Comparison of ENCODE assay signal across 11 cellular contexts in genomic region chr11:111694851-111695250, GRCh38.
DNase-seq lines count a peak whose midpoint lies in the region; ATAC-seq, FAIRE-seq and TF ChIP-seq lines count a peak whose summit lies in the region.
"Had no signal": no experiment of that assay in that cellular context is flagged by ENCODE, and none has a peak within 500 bp of the region (broad histone marks: within the 10 kb centered on the region; RNA-seq: fewer than 3 reads in every experiment).

No MANE protein-coding gene starts in this region.

- H3K27me3 ChIP-seq in liver (ENCODE audit: control insufficient read depth in 4 of 4, insufficient read depth in 4 of 4, low read length in 3 of 4) (no peaks in the 10 kb centered on the region), HepG2 (ENCODE audit: control insufficient read depth in 1 of 2, insufficient read depth in 2 of 2, low read length in 2 of 2) (no peaks in the 10 kb centered on the region), GM12878 (replicated peaks in 1 of 2; ENCODE audit: control insufficient read depth in 2 of 2, insufficient read depth in 2 of 2, low read length in 1 of 2) (no peaks in the 10 kb centered on the region), ovary (no peaks in the 10 kb centered on the region)

- intact Hi-C loops in HepG2 (cut with micrococcal nuclease; ENCODE audit: unreplicated experiment) (loop anchor here (5.0 kb wide), 1 partner anchor 93 kb away; the partner anchor contains the start of gene SIK2), GM12878 (cut with micrococcal nuclease; ENCODE audit: unreplicated experiment) (no loop called here), ovary (cut with DNase I) (no loop called here)

- H3K36me3 ChIP-seq in liver (ENCODE audit: control insufficient read depth in 4 of 4, insufficient read depth in 3 of 4, low read depth in 1 of 4, low read length in 3 of 4), result peaks cover 3 to 24% (median 15%) of the 10 kb centered on the region in 4 donors
- peaks cover 0 to 26% of the 10 kb centered on the region in 2 experiments; a peak in 3 of 5 replicates for H3K36me3 ChIP-seq in HepG2 (replicated peaks in 1 of 2; ENCODE audit: control insufficient read depth in 1 of 2, insufficient read depth in 2 of 2, low read length in 2 of 2)
- peaks cover 0 to 3% of the 10 kb centered on the region in 2 experiments; a peak in 2 of 4 replicates for H3K36me3 ChIP-seq in GM12878 (ENCODE audit: control insufficient read depth in 2 of 2, insufficient read depth in 2 of 2, low read length in 1 of 2)
- H3K36me3 ChIP-seq in ovary, result no peaks in the 10 kb centered on the region

- TF ChIP-seq CTCF in liver (IDR thresholded peaks at IDR 0.05; ENCODE audit: low read depth, low read length, missing input control), result no peak
- no peak for TF ChIP-seq CTCF in HepG2 (CRISPR knock-in tag; IDR thresholded peaks at IDR 0.05)
- TF ChIP-seq CTCF in GM12878 (IDR thresholded peaks at IDR 0.05 in 2 of 3, conservative IDR thresholded peaks at IDR 0.05 in 1 of 3; ENCODE audit: control insufficient read depth in 2 of 3, extremely low read depth in 1 of 3, insufficient read depth in 1 of 3, low read depth in 3 of 3, low read length in 3 of 3), result no peak
- TF ChIP-seq CTCF in ovary (IDR thresholded peaks at IDR 0.05), result no peak

- no peak for TF ChIP-seq RAD21 in liver (IDR thresholded peaks at IDR 0.05)
- no peak for TF ChIP-seq RAD21 in HepG2 (CRISPR knock-in tag; IDR thresholded peaks at IDR 0.05)
- TF ChIP-seq RAD21 in GM12878 (IDR thresholded peaks at IDR 0.05; ENCODE audit: insufficient read depth, low read depth, low read length), result no peak

- SMC1A ChIA-PET in GM12878 (lab: Charles Lee; ENCODE audit: uncharacterized antibody, unreplicated experiment), result interaction anchor here (0.7 to 6.7 kb wide), 20 partner anchors 10 to 109 kb away, joined by 3 to 69 read pairs (median 4); partner anchors contain the start of gene PPP2R1B

- no peak for ATAC-seq in HepG2
- peak; percentile 72 for ATAC-seq in GM12878
- no peak for ATAC-seq in GM18867 (IDR thresholded peaks at IDR 0.05; ENCODE audit: unreplicated experiment)
- ATAC-seq: T-helper 17 cell had no signal

- no peak for DNase-seq in HepG2 (ENCODE audit: low spot score)
- no peak for DNase-seq in GM12878 (ENCODE audit: low read depth, low spot score)
- peak; percentile 93 for DNase-seq in kidney glomerular epithelial cell (lab: John Stamatoyannopoulos, UW)
- no peak for DNase-seq in urothelium cell line (ENCODE audit: low spot score)
- DNase-seq in DMS114 treated with DMSO at 0.1 percent for 48 hours (lab: John Stamatoyannopoulos, UW; ENCODE audit: unreplicated experiment), result no peak
- DNase-seq in ovary, result no peak
- DNase-seq: glutamatergic neuron, NCI-H1048, T-helper 17 cell had no signal

- H3K79me2 ChIP-seq in HepG2 (ENCODE audit: insufficient read depth, low read length) (no peaks in the 10 kb centered on the region), GM12878 (ENCODE audit: control insufficient read depth, insufficient read depth, low read length) (no peaks in the 10 kb centered on the region)

- no peak for TF ChIP-seq EP300 in HepG2 (IDR thresholded peaks at IDR 0.05; ENCODE audit: low read depth in 2 of 2, low read length in 2 of 2)
- no peak for TF ChIP-seq EP300 in HepG2 (CRISPR knock-in tag; IDR thresholded peaks at IDR 0.05; ENCODE audit: borderline replicate concordance)
- TF ChIP-seq EP300 in GM12878 (IDR thresholded peaks at IDR 0.05; ENCODE audit: borderline replicate concordance in 1 of 2, control insufficient read depth in 1 of 2, low read depth in 2 of 2, low read length in 2 of 2), result peak; percentile 51 to 71; a peak in 2 of 4 replicates
- no peak for TF ChIP-seq EP300 in ovary (IDR thresholded peaks at IDR 0.05)

- POLR2A ChIA-PET in HepG2 (lab: Yijun Ruan, JAX) (no interaction called here), GM12878 (lab: Charles Lee) (interaction anchor here (1.0 to 1.2 kb wide), 3 partner anchors 10 to 90 kb away, joined by 3 to 5 read pairs (median 4); no protein-coding TSS in a partner anchor)

- FAIRE-seq in HepG2 (lab: Jason Lieb, UNC) (no peak), GM12878 (lab: Jason Lieb, UNC) (no peak), urothelium cell line (lab: Jason Lieb, UNC) (peak; percentile 91)

- H3K27ac ChIP-seq in liver (ENCODE audit: low read depth in 1 of 2, low read length in 2 of 2) (no peak overlapping the region), HepG2 (ENCODE audit: extremely low read length, insufficient read depth, low read length) (no peak overlapping the region), GM12878 (ENCODE audit: control insufficient read depth, insufficient read depth) (no peak overlapping the region), ovary (no peak overlapping the region)

- BruUV-seq in HepG2 (replicated peaks; lab: Mats Ljungman, UMichigan) (no TSS peak), GM12878 (replicated peaks; lab: Mats Ljungman, UMichigan) (no TSS peak)

- H3K4me3 ChIP-seq in liver (ENCODE audit: low read depth in 1 of 3, low read length in 3 of 3), result no peak overlapping the region
- H3K4me3 ChIP-seq in HepG2 (replicated peaks in 1 of 3; ENCODE audit: insufficient read depth in 1 of 3, low read depth in 2 of 3, low read length in 3 of 3), result no peak overlapping the region
- H3K4me3 ChIP-seq in GM12878, result no peak overlapping the region
- no peak overlapping the region for H3K4me3 ChIP-seq in ovary

- H3K4me1 ChIP-seq in liver (ENCODE audit: control insufficient read depth in 4 of 4, insufficient read depth in 4 of 4, low read length in 3 of 4) (no peaks in the 10 kb centered on the region), HepG2 (ENCODE audit: insufficient read depth, low read length) (peaks cover 29% of the 10 kb centered on the region), GM12878 (ENCODE audit: control insufficient read depth, insufficient read depth, low read length) (peaks cover 14% of the 10 kb centered on the region), ovary (ENCODE audit: insufficient read depth) (peaks cover 2% of the 10 kb centered on the region)

- WGBS in liver, result 50% methylated on average over 4 of the region's 4 CpGs
- 80% methylated on average over 4 of the region's 4 CpGs for WGBS in HepG2 (ENCODE audit: low lambda C conversion rate)
- 9% methylated on average over 4 of the region's 4 CpGs for WGBS in GM12878 (ENCODE audit: insufficient coverage, insufficient replicate concordance, low lambda C conversion rate, missing lambda C conversion rate)
- 34 to 41% (median 38%) methylated on average over 4 of the region's 4 CpGs for WGBS in ovary, 3 donors

- H2AFZ ChIP-seq in HepG2 (ENCODE audit: low read length) (no peak overlapping the region), GM12878 (ENCODE audit: control insufficient read depth, low read depth, low read length) (no peak overlapping the region)

- no peak overlapping the region for H3K9ac ChIP-seq in liver (ENCODE audit: low read depth in 1 of 2, low read length in 2 of 2)
- H3K9ac ChIP-seq in HepG2 (ENCODE audit: insufficient read depth, low read depth, low read length), result no peak overlapping the region
- H3K9ac ChIP-seq in GM12878 (ENCODE audit: control insufficient read depth, insufficient read depth, low read length), result no peak overlapping the region

- RAD21 ChIA-PET in GM12878 (lab: Charles Lee; ENCODE audit: unreplicated experiment), result interaction anchor here (0.9 to 2.9 kb wide), 9 partner anchors 9 to 90 kb away, joined by 3 to 15 read pairs (median 4); no protein-coding TSS in a partner anchor

- in situ Hi-C loops in HepG2 (cut with HindIII; ENCODE audit: extremely low pct_ligation_motif_present, low pct_unique_long_range_greater_than_20kb), result no loop called here
- in situ Hi-C loops in GM12878 (cut with MboI), result no loop called here

- CTCF ChIA-PET in HepG2 (lab: Yijun Ruan, JAX; ENCODE audit: low intra/inter-chr PET ratio, low total read pairs) (no interaction called here), GM12878 (lab: Yijun Ruan, JAX) (interaction anchor here (0.7 to 6.8 kb wide), 11 partner anchors 10 to 138 kb away, joined by 3 to 50 read pairs (median 4); no protein-coding TSS in a partner anchor)

- no peaks in the 10 kb centered on the region for H4K20me1 ChIP-seq in HepG2 (ENCODE audit: insufficient read depth, low read length)
- H4K20me1 ChIP-seq in GM12878 (ENCODE audit: control insufficient read depth, insufficient read depth), result no peaks in the 10 kb centered on the region

- no peaks in the 10 kb centered on the region for H3K9me3 ChIP-seq in liver (ENCODE audit: control insufficient read depth in 4 of 4, low read length in 3 of 4)
- H3K9me3 ChIP-seq in HepG2 (ENCODE audit: low read length), result no peaks in the 10 kb centered on the region
- no peaks in the 10 kb centered on the region for H3K9me3 ChIP-seq in GM12878 (replicated peaks; ENCODE audit: control insufficient read depth, insufficient read depth, low read length)
- H3K9me3 ChIP-seq in ovary, result no peaks in the 10 kb centered on the region

- H3K4me2 ChIP-seq in HepG2 (ENCODE audit: low read depth, low read length), result no peak overlapping the region
- H3K4me2 ChIP-seq in GM12878 (ENCODE audit: control insufficient read depth, insufficient read depth), result no peak overlapping the region

- TF ChIP-seq POLR2A in HepG2 (IDR thresholded peaks at IDR 0.05; ENCODE audit: insufficient read depth in 1 of 2, low read depth in 2 of 2, low read length in 2 of 2) (no peak), GM12878 (IDR thresholded peaks at IDR 0.05; ENCODE audit: low read depth, low read length) (no peak), ovary (IDR thresholded peaks at IDR 0.05) (no peak)

TF ChIP-seq in liver, 16 proteins besides CTCF, POLR2A, EP300 and RAD21:
- no peak for TF ChIP-seq RXRA (IDR thresholded peaks at IDR 0.05)
- TF ChIP-seq NR2F2 (IDR thresholded peaks at IDR 0.05), result peak; percentile 58

TF ChIP-seq in HepG2, 621 proteins besides CTCF, POLR2A, EP300 and RAD21 (continues in another document):
- no peak for TF ChIP-seq MBNL3 (CRISPR knock-in tag; conservative IDR thresholded peaks at IDR 0.05)
- no peak for TF ChIP-seq ZKSCAN8 (CRISPR knock-in tag; IDR thresholded peaks at IDR 0.05; ENCODE audit: borderline replicate concordance)

TF ChIP-seq in GM12878, 131 proteins besides CTCF, POLR2A, EP300 and RAD21 (continues in another document):
- TF ChIP-seq NFIC (IDR thresholded peaks at IDR 0.05; ENCODE audit: low read depth, low read length), result no peak
